In genomic region chr3:53043738-53044137, GRCh38 we compare ENCODE assay signal across 14 cellular contexts. TPM values are rescaled to one million over a fixed set of nuclear protein-coding genes. Genes with fewer than 3 reads are reported as not detected.
DNase-seq lines count a peak whose midpoint lies in the region; ATAC-seq, FAIRE-seq and TF ChIP-seq lines count a peak whose summit lies in the region.
"Had no signal": no experiment of that assay in that cellular context is flagged by ENCODE, and none has a peak within 500 bp of the region (broad histone marks: within the 10 kb centered on the region; RNA-seq: fewer than 3 reads in every experiment).

No MANE protein-coding gene starts in this region.

- BruUV-seq in Caco-2 (replicated peaks; lab: Mats Ljungman, UMichigan): no TSS peak

- peak overlapping the region; percentile 94 for H3K4me3 Mint-ChIP-seq in Caco-2 (ENCODE audit: unreplicated experiment)

- CTCF ChIA-PET in Caco-2 (lab: Charles Lee): no interaction called here

- no peak overlapping the region for H3K27ac Mint-ChIP-seq in Caco-2 (ENCODE audit: unreplicated experiment)

- H3K36me3 Mint-ChIP-seq in Caco-2 (ENCODE audit: insufficient read depth, unreplicated experiment): peaks cover 21% of the 10 kb centered on the region

- TF ChIP-seq POLR2A in body of pancreas (IDR thresholded peaks at IDR 0.05) (no peak), breast epithelium (IDR thresholded peaks at IDR 0.05) (no peak)

- peaks cover 20% of the 10 kb centered on the region for H3K4me1 Mint-ChIP-seq in Caco-2 (ENCODE audit: low read depth, unreplicated experiment)

- H3K4me1 ChIP-seq in Caco-2: peaks cover 48% of the 10 kb centered on the region
- peaks cover 32% of the 10 kb centered on the region for H3K4me1 ChIP-seq in Loucy (ENCODE audit: insufficient read depth, low read length, poor library complexity, severe bottlenecking)
- H3K4me1 ChIP-seq in body of pancreas: peaks cover 55% of the 10 kb centered on the region
- peaks cover 20 to 32% (median 31%) of the 10 kb centered on the region in 3 donors for H3K4me1 ChIP-seq in pancreas
- no peaks in the 10 kb centered on the region for H3K4me1 ChIP-seq in breast epithelium

- POLR2A ChIA-PET in Caco-2 (lab: Charles Lee): no interaction called here

- H2AFZ ChIP-seq in Loucy (ENCODE audit: low read length): no peak overlapping the region

- peak overlapping the region; percentile 62 for H3K4me3 ChIP-seq in Caco-2 (ENCODE audit: low read depth, low read length)
- peak overlapping the region; percentile 93 for H3K4me3 ChIP-seq in Loucy (ENCODE audit: low read length, poor library complexity, severe bottlenecking)
- H3K4me3 ChIP-seq in body of pancreas: no peak overlapping the region
- H3K4me3 ChIP-seq in pancreas: peak overlapping the region in 2 of 4 donors; percentile 72 to 95
- H3K4me3 ChIP-seq in breast epithelium: no peak overlapping the region

- peak overlapping the region; percentile 70 for H3K9ac ChIP-seq in Loucy (ENCODE audit: low read depth, low read length, poor library complexity, severe bottlenecking)

- no peak for TF ChIP-seq CTCF in Caco-2 (IDR thresholded peaks at IDR 0.05; ENCODE audit: insufficient read depth in 1 of 2, low read depth in 1 of 2, low read length in 1 of 2, severe bottlenecking in 1 of 2, unreplicated experiment in 1 of 2)
- TF ChIP-seq CTCF in Loucy (conservative IDR thresholded peaks at IDR 0.05; ENCODE audit: low read length): no peak
- TF ChIP-seq CTCF in body of pancreas (IDR thresholded peaks at IDR 0.05): no peak
- TF ChIP-seq CTCF in pancreas (IDR thresholded peaks at IDR 0.05): no peak
- no peak for TF ChIP-seq CTCF in breast epithelium (IDR thresholded peaks at IDR 0.05)

- DNase-seq in Caco-2: no peak
- DNase-seq in body of pancreas: no peak
- no peak for DNase-seq in pancreas
- DNase-seq in breast epithelium (ENCODE audit: low spot score in 2 of 2): no peak
- DNase-seq in activated CD4-positive, CD25-positive, alpha-beta regulatory T cell (lab: John Stamatoyannopoulos, UW): no peak
- DNase-seq in AG08395 (ENCODE audit: low spot score): no peak
- DNase-seq: activated CD4-positive, alpha-beta T cell treated with anti-CD3 and anti-CD28 coated beads for 1 hour; DMS 273 treated with DMSO at 0.1 percent for 48 hours; H7; left lung; NCI-H1436 treated with DMSO at 0.1 percent for 48 hours; stimulated activated CD4-positive, alpha-beta T cell treated with anti-CD3 and anti-CD28 coated beads, Interleukin-2, amount 100 ng/mL, for 48 hours; stomach had no signal

- H3K36me3 ChIP-seq in Caco-2 (ENCODE audit: control insufficient read depth, insufficient read depth, low read length) (no peaks in the 10 kb centered on the region), Loucy (ENCODE audit: insufficient read depth, low read length) (no peaks in the 10 kb centered on the region), body of pancreas (replicated peaks in 1 of 2; ENCODE audit: insufficient read depth in 1 of 2, low read depth in 2 of 2) (no peaks in the 10 kb centered on the region), pancreas (no peaks in the 10 kb centered on the region), breast epithelium (no peaks in the 10 kb centered on the region)
- H3K36me3 ChIP-seq: left lung, stomach had no signal

- no peak for FAIRE-seq in pancreas (lab: Jason Lieb, UNC)

- H3K9me3 Mint-ChIP-seq in Caco-2 (ENCODE audit: unreplicated experiment): no peaks in the 10 kb centered on the region

- peaks cover 10% of the 10 kb centered on the region for H3F3A ChIP-seq in Loucy (ENCODE audit: low read depth)

- no peaks in the 10 kb centered on the region for H3K27me3 Mint-ChIP-seq in Caco-2 (ENCODE audit: insufficient read depth, unreplicated experiment)

- H3K27me3 ChIP-seq in Caco-2 (replicated peaks; ENCODE audit: control insufficient read depth, insufficient read depth, low read length) (no peaks in the 10 kb centered on the region), Loucy (ENCODE audit: insufficient read depth, low read length, poor library complexity, severe bottlenecking) (no peaks in the 10 kb centered on the region), body of pancreas (no peaks in the 10 kb centered on the region), pancreas (no peaks in the 10 kb centered on the region), breast epithelium (no peaks in the 10 kb centered on the region)
- H3K27me3 ChIP-seq: stomach had no signal

- H3K79me2 ChIP-seq in Loucy (ENCODE audit: insufficient read depth, low read length): peaks cover 54% of the 10 kb centered on the region

- no peaks in the 10 kb centered on the region for H3K9me2 ChIP-seq in Loucy (replicated peaks; ENCODE audit: low read depth, low read length)

- peak overlapping the region in 3 of 4 donors; percentile 90 to 95 (median 93) for H3K27ac ChIP-seq in body of pancreas
- peak overlapping the region; percentile 71 to 90 (median 87) for H3K27ac ChIP-seq in pancreas
- H3K27ac ChIP-seq in breast epithelium: peak overlapping the region in 1 of 2 donors; percentile 97
- H3K27ac ChIP-seq: left lung had no signal

- H4K20me1 ChIP-seq in Loucy (ENCODE audit: insufficient read depth, low read length, poor library complexity, severe bottlenecking): peaks cover 28% of the 10 kb centered on the region

- no peaks in the 10 kb centered on the region for H3K9me3 ChIP-seq in Caco-2
- no peaks in the 10 kb centered on the region for H3K9me3 ChIP-seq in Loucy (ENCODE audit: insufficient read depth, low read depth, low read length)
- no peaks in the 10 kb centered on the region for H3K9me3 ChIP-seq in body of pancreas
- H3K9me3 ChIP-seq in pancreas: no peaks in the 10 kb centered on the region
- H3K9me3 ChIP-seq in breast epithelium: no peaks in the 10 kb centered on the region
- H3K9me3 ChIP-seq: left lung, stomach had no signal

- intact Hi-C loops in Caco-2 (cut with micrococcal nuclease; ENCODE audit: unreplicated experiment): loop anchor here (1.0 to 10.0 kb wide), 3 partner anchors 8 to 509 kb away; partner anchors contain the start of genes NT5DC2 and UQCC5
- intact Hi-C loops in body of pancreas (cut with DNase I): no loop called here
- intact Hi-C loops in pancreas (cut with DNase I): no loop called here
- intact Hi-C loops in breast epithelium (cut with DNase I; ENCODE audit: low total_unique reads): no loop called here

- WGBS in body of pancreas, 2 donors: 51 to 63% methylated on average over 2 of the region's 2 CpGs
- WGBS in pancreas, 2 donors: 37 to 44% methylated on average over 2 of the region's 2 CpGs

- ATAC-seq in body of pancreas (no peak), pancreas (no peak)
- ATAC-seq: left lung had no signal

- peak overlapping the region; percentile 91 for H3K4me2 ChIP-seq in Loucy (ENCODE audit: low read depth, low read length, poor library complexity, severe bottlenecking)

RNA-seq across cellular contexts. Expression of gene SFMBT1, which starts 2.1 kb away (rescaled TPM):
- total RNA-seq in Caco-2 (2022) (45.3 and 47.4 TPM in 2 replicates), body of pancreas (10 to 100 TPM in 1 of 2 donors, 1 to 10 TPM in 1; 6.9 to 17.6 TPM), pancreas (10 to 100 TPM; 10.8 to 15.8 (median 13.5) TPM), breast epithelium (10 to 100 TPM; 17.9 to 35.1 (median 30.2) TPM)
- 1 to 10 TPM; 4.9 to 6.3 TPM for polyA plus RNA-seq in pancreas

Comparison
In these comparisons a context has a peak if more than half of its experiments do, and no peak if none do; other contexts are left out.
1. H3K4me3 ChIP-seq: peak in Caco-2 (single experiment) and Loucy (single experiment); none in body of pancreas (0 of 2) and breast epithelium (0 of 3).